ENCODE assay signal across 2 cellular contexts in the genomic region with DNA sequence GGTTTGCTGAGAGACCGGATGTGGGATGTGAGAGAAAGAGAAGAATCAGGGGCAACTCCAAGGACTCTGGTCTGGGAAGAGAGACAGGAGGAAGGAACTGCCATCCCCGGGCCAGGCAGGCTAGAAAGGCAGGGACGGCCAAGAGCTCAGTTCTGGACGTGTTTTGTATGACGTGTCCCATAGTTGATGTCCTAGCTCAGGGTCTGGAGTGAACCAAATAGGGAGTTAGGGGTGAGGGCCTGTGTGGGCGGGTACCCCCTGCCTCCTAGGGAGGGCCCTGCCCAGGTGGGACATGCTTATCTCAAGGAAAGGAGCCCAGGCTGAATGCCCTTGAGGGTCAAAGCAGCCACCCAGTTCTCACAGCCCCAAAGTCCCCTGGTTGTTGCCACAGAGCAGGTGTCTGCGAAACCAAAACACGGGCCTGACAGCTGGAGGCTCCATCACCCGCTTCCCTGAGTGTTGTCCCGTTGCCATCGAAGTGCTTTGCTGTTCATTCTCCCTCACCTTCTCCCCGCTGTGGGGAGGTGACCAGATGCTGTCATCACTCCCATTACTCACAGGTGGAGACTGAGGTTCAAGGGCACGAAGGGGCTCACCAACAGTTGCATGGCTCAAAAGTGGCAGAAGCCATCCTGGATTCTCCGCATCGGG.
TF ChIP-seq lines count a peak whose summit lies in the region.

No MANE protein-coding gene starts in this region.

TF ChIP-seq in HepG2, 621 proteins besides CTCF, POLR2A, EP300 and RAD21 (continues in another document):
- TF ChIP-seq, protein P1, sequence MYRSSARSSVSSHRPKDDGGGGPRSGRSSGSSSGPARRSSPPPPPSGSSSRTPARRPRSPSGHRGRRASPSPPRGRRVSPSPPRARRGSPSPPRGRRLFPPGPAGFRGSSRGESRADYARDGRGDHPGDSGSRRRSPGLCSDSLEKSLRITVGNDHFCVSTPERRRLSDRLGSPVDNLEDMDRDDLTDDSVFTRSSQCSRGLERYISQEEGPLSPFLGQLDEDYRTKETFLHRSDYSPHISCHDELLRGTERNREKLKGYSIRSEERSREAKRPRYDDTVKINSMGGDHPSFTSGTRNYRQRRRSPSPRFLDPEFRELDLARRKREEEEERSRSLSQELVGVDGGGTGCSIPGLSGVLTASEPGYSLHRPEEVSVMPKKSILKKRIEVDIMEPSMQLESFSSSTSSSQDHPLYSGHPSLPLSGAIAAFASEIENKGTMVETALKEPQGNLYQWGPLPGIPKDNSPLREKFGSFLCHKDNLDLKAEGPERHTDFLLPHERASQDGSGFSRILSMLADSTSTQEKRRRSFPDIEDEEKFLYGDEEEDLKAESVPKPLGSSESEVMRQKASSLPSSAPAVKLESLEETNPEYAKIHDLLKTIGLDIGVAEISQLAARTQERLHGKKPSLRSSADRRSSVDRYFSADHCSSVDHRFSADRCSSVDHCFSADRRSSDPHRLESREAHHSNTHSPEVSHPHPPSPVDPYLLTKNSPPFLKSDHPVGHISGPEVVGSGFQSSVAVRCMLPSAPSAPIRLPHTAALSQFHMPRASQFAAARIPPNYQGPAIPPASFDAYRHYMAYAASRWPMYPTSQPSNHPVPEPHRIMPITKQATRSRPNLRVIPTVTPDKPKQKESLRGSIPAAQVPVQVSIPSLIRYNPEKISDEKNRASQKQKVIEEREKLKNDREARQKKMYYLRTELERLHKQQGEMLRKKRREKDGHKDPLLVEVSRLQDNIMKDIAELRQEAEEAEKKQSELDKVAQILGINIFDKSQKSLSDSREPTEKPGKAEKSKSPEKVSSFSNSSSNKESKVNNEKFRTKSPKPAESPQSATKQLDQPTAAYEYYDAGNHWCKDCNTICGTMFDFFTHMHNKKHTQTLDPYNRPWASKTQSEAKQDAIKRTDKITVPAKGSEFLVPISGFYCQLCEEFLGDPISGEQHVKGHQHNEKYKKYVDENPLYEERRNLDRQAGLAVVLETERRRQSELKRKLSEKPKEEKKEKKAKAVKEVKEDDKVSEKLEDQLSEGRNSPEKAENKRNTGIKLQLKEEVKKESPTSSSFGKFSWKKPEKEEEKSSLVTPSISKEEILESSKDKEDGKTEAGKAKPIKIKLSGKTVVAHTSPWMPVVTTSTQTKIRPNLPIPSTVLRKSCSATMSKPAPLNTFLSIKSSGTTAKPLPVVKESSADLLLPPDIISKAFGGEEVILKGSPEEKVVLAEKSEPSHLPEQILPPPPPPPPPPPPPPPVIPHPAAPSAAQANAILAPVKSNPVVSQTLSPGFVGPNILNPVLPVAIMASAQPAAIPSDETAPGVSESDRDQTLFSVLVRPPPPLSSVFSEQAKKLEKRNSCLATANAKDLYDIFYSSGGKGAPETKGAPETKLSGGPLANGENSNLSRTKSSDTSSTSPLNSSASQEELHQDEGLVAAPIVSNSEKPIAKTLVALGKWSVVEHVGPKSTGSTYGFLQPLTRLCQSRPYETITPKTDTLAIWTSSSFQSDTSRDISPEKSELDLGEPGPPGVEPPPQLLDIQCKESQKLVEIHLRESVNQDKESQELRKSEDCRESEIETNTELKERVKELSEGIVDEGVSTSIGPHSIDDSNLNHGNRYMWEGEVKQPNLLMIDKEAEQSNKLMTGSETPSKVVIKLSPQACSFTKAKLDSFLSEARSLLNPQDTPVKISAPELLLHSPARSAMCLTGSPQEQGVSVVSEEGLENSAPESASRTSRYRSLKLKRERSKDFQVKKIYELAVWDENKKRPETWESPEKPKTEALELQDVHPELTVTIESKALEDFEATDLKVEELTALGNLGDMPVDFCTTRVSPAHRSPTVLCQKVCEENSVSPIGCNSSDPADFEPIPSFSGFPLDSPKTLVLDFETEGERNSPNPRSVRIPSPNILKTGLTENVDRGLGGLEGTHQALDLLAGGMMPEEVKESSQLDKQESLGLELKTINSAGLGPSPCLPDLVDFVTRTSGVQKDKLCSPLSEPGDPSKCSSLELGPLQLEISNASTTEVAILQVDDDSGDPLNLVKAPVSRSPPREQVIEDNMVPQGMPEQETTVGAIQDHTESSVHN (CRISPR knock-in tag; IDR thresholded peaks at IDR 0.05), result no peak
- peak; percentile 86 for TF ChIP-seq KDM1A (CRISPR knock-in tag; IDR thresholded peaks at IDR 0.05)
- no peak for TF ChIP-seq ZNF350 (CRISPR knock-in tag; IDR thresholded peaks at IDR 0.05; ENCODE audit: borderline replicate concordance, low read depth)
- TF ChIP-seq RBM22 (optimal IDR thresholded peaks at IDR 0.05; ENCODE audit: low read length), result peak; percentile 33
- TF ChIP-seq JDP2 (CRISPR knock-in tag; IDR thresholded peaks at IDR 0.05; ENCODE audit: borderline replicate concordance), result no peak
- TF ChIP-seq, protein P2, sequence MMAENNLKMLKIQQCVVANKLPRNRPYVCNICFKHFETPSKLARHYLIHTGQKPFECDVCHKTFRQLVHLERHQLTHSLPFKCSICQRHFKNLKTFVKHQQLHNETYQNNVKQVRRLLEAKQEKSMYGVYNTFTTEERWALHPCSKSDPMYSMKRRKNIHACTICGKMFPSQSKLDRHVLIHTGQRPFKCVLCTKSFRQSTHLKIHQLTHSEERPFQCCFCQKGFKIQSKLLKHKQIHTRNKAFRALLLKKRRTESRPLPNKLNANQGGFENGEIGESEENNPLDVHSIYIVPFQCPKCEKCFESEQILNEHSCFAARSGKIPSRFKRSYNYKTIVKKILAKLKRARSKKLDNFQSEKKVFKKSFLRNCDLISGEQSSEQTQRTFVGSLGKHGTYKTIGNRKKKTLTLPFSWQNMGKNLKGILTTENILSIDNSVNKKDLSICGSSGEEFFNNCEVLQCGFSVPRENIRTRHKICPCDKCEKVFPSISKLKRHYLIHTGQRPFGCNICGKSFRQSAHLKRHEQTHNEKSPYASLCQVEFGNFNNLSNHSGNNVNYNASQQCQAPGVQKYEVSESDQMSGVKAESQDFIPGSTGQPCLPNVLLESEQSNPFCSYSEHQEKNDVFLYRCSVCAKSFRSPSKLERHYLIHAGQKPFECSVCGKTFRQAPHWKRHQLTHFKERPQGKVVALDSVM (CRISPR knock-in tag; IDR thresholded peaks at IDR 0.05), result no peak
- TF ChIP-seq, protein P3, sequence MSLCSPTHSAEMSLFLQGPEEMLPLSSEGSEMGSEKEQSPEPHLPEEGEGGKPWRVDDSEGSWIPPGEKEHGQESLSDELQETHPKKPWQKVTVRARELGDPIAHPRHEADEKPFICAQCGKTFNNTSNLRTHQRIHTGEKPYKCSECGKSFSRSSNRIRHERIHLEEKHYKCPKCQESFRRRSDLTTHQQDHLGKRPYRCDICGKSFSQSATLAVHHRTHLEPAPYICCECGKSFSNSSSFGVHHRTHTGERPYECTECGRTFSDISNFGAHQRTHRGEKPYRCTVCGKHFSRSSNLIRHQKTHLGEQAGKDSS (CRISPR knock-in tag; IDR thresholded peaks at IDR 0.05; ENCODE audit: borderline replicate concordance, low read depth), result 0 out of 2 replicates have a peak, but pooled peaks have one; percentile 32
- TF ChIP-seq, protein P4, sequence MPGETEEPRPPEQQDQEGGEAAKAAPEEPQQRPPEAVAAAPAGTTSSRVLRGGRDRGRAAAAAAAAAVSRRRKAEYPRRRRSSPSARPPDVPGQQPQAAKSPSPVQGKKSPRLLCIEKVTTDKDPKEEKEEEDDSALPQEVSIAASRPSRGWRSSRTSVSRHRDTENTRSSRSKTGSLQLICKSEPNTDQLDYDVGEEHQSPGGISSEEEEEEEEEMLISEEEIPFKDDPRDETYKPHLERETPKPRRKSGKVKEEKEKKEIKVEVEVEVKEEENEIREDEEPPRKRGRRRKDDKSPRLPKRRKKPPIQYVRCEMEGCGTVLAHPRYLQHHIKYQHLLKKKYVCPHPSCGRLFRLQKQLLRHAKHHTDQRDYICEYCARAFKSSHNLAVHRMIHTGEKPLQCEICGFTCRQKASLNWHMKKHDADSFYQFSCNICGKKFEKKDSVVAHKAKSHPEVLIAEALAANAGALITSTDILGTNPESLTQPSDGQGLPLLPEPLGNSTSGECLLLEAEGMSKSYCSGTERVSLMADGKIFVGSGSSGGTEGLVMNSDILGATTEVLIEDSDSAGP (CRISPR knock-in tag; IDR thresholded peaks at IDR 0.05; ENCODE audit: borderline replicate concordance), result 0 out of 2 replicates have a peak, but pooled peaks have one; percentile 17
- no peak for TF ChIP-seq POGZ (CRISPR knock-in tag; IDR thresholded peaks at IDR 0.05)

TF ChIP-seq in HEK293T, 16 proteins besides CTCF, POLR2A, EP300 and RAD21:
- TF ChIP-seq BHLHE40 (IDR thresholded peaks at IDR 0.05; ENCODE audit: borderline replicate concordance) (no peak), ELF4 (IDR thresholded peaks at IDR 0.05) (no peak), TARDBP (IDR thresholded peaks at IDR 0.05) (no peak), FOXK2 (IDR thresholded peaks at IDR 0.05) (no peak), SUZ12 (IDR thresholded peaks at IDR 0.05) (no peak), FOXM1 (IDR thresholded peaks at IDR 0.05; ENCODE audit: borderline replicate concordance) (no peak), LEF1 (IDR thresholded peaks at IDR 0.05; ENCODE audit: borderline replicate concordance) (no peak), HDGF (IDR thresholded peaks at IDR 0.05; ENCODE audit: borderline replicate concordance) (no peak), NFRKB (IDR thresholded peaks at IDR 0.05) (no peak)
